ENCODE assay signal across 8 cellular contexts in the genomic region with DNA sequence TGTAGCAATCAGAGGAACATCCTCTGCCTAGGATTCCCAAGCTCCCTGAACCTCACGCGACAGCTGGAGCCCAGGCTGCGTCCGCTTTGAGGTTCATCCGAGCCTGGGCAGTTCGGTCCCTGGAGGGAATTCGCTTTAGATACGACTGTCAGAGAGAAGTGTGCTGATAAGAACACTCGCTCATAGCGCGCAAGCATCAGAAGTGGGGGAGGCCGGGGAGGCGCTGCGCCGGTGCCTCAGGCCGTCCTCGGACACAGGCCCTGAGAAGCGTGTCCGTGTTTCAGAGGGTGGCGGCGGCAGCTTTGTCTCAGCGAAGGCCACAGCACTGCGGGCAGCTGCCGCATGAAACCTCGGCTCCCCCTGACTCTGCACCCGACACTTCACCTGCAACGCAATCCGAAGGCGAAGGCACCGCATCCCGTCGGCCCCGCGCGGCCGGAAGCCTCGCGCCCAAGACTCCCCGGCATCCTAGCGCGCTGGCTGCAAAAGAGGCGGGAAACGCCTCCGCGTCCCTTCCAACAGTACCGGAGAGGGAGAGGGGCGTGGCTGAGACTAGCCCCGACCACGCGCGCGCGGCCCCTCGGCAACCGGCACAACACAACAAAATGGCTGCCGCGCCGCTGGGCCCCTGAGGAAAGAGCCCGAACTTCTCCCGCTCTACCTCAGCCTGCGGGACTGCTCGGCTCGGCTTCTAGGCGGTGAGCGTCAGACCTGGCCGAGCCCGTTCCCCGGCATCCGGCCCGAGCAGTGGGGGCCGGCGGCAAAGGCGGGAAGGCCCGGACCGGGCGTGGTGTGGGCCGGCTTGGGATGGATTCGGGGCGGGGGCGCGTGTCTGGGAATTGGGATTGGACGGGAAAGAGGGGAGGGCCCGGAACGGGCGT. TPM values are rescaled to one million over a fixed set of nuclear protein-coding genes. Genes with fewer than 3 reads are reported as not detected.
DNase-seq lines count a peak whose midpoint lies in the region; ATAC-seq, FAIRE-seq and TF ChIP-seq lines count a peak whose summit lies in the region.

A gene with protein sequence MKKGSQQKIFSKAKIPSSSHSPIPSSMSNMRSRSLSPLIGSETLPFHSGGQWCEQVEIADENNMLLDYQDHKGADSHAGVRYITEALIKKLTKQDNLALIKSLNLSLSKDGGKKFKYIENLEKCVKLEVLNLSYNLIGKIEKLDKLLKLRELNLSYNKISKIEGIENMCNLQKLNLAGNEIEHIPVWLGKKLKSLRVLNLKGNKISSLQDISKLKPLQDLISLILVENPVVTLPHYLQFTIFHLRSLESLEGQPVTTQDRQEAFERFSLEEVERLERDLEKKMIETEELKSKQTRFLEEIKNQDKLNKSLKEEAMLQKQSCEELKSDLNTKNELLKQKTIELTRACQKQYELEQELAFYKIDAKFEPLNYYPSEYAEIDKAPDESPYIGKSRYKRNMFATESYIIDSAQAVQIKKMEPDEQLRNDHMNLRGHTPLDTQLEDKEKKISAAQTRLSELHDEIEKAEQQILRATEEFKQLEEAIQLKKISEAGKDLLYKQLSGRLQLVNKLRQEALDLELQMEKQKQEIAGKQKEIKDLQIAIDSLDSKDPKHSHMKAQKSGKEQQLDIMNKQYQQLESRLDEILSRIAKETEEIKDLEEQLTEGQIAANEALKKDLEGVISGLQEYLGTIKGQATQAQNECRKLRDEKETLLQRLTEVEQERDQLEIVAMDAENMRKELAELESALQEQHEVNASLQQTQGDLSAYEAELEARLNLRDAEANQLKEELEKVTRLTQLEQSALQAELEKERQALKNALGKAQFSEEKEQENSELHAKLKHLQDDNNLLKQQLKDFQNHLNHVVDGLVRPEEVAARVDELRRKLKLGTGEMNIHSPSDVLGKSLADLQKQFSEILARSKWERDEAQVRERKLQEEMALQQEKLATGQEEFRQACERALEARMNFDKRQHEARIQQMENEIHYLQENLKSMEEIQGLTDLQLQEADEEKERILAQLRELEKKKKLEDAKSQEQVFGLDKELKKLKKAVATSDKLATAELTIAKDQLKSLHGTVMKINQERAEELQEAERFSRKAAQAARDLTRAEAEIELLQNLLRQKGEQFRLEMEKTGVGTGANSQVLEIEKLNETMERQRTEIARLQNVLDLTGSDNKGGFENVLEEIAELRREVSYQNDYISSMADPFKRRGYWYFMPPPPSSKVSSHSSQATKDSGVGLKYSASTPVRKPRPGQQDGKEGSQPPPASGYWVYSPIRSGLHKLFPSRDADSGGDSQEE (N-terminal part only) (plus strand): TSS at position 586 of the 881 bp plus-strand sequence. CDS start 13,372 bp downstream, outside the sequence.

- intact Hi-C loops in IMR-90 (cut with micrococcal nuclease), result loop anchor here (1.0 to 5.0 kb wide), 3 partner anchors 14 to 317 kb away; a partner anchor contains a TSS

- H3K4me1 ChIP-seq in IMR-90 (ENCODE audit: control insufficient read depth, insufficient read depth, low read length), result peaks cover 1% of the 10 kb centered on the region; the same call in 1 of the 2 replicates
- H3K4me1 ChIP-seq in OCI-LY3 (ENCODE audit: low read length), result peaks cover 41% of the 10 kb centered on the region
- H3K4me1 ChIP-seq in endodermal cell (ENCODE audit: control insufficient read depth, insufficient read depth, low read length), result no peaks in the 10 kb centered on the region

- H3K9me3 ChIP-seq in IMR-90 (ENCODE audit: control insufficient read depth, insufficient read depth, low read length), result no peaks in the 10 kb centered on the region
- peaks cover 3% of the 10 kb centered on the region; the same call in 1 of the 2 replicates for H3K9me3 ChIP-seq in OCI-LY3 (ENCODE audit: insufficient read depth, low read length)
- H3K9me3 ChIP-seq in endodermal cell (ENCODE audit: control insufficient read depth, low read length), result no peaks in the 10 kb centered on the region

- H3K14ac ChIP-seq in IMR-90 (replicated peaks; ENCODE audit: low read depth, low read length), result peak within 1 kb of the TSS; percentile 53

- no peak within 1 kb of the TSS; the same call in 1 of the 2 replicates for H3K18ac ChIP-seq in IMR-90 (ENCODE audit: low read depth, low read length)

- CTCF ChIA-PET in IMR-90 (lab: Yijun Ruan, JAX), result interaction anchor here (0.6 to 1.2 kb wide), 4 partner anchors 9 to 89 kb away, joined by 3 to 4 read pairs (median 4); no protein-coding TSS in a partner anchor

- H2AFZ ChIP-seq in IMR-90 (replicated peaks; ENCODE audit: low read length, poor library complexity) (peak within 1 kb of the TSS; percentile 100), OCI-LY3 (ENCODE audit: low read depth, low read length) (peak within 1 kb of the TSS; percentile 80)

- H3K4me3 ChIP-seq in IMR-90 (ENCODE audit: insufficient read depth, low read depth, low read length) (peak within 1 kb of the TSS; percentile 73), OCI-LY3 (ENCODE audit: low read length) (peak within 1 kb of the TSS; percentile 84), endodermal cell (ENCODE audit: low read length) (peak within 1 kb of the TSS; percentile 89)

- no peaks in the 10 kb centered on the region for H3K36me3 Mint-ChIP-seq in endodermal cell (ENCODE audit: low read depth)

- no peak within 1 kb of the TSS for H2BK20ac ChIP-seq in IMR-90 (ENCODE audit: low read depth, low read length)

- H2BK15ac ChIP-seq in IMR-90 (ENCODE audit: low read depth, low read length), result peak within 1 kb of the TSS; percentile 57; the same call in 1 of the 3 replicates

- H3K36me3 ChIP-seq in IMR-90 (ENCODE audit: control insufficient read depth, insufficient read depth, low read length), result no peaks in the 10 kb centered on the region
- H3K36me3 ChIP-seq in OCI-LY3 (replicated peaks; ENCODE audit: low read depth, low read length), result no peaks in the 10 kb centered on the region
- no peaks in the 10 kb centered on the region for H3K36me3 ChIP-seq in endodermal cell (ENCODE audit: control insufficient read depth, insufficient read depth, low read length)

- POLR2A ChIA-PET in IMR-90 (lab: Charles Lee; ENCODE audit: unreplicated experiment), result no interaction called here

- H2AK5ac ChIP-seq in IMR-90 (ENCODE audit: low read depth, low read length), result peak within 1 kb of the TSS; percentile 1

- TF ChIP-seq RAD21 in IMR-90 (IDR thresholded peaks at IDR 0.05; ENCODE audit: low read length), result no peak

- FAIRE-seq in D721Med (lab: Jason Lieb, UNC), result no peak

- dilution Hi-C loops in IMR-90 (cut with HindIII; ENCODE audit: low sequenced_read_pairs, unreplicated experiment), result no loop called here

- peaks cover 3 to 21% of the 10 kb centered on the region in 2 experiments; a peak in 3 of 4 replicates for H3K79me1 ChIP-seq in IMR-90 (ENCODE audit: low read depth in 1 of 2, low read length in 2 of 2)

- peak within 1 kb of the TSS; percentile 93 for H2AK9ac ChIP-seq in IMR-90 (replicated peaks; ENCODE audit: low read depth, low read length, poor library complexity)

- peak within 1 kb of the TSS; percentile 81 for H3K9ac ChIP-seq in IMR-90 (ENCODE audit: low read depth, low read length)
- peak within 1 kb of the TSS; percentile 93 for H3K9ac ChIP-seq in OCI-LY3 (ENCODE audit: low read length)
- peak within 1 kb of the TSS; percentile 66 for H3K9ac ChIP-seq in endodermal cell (ENCODE audit: extremely low read depth, low read length, poor library complexity, severe bottlenecking)

- in situ Hi-C loops in IMR-90 (cut with MboI; ENCODE audit: low sequenced_read_pairs), result loop anchor here (25.0 kb wide), 1 partner anchor 462 kb away; no protein-coding TSS in a partner anchor

- no peaks in the 10 kb centered on the region for H3K9me3 Mint-ChIP-seq in endodermal cell

- ATAC-seq in GM21528 (IDR thresholded peaks at IDR 0.05; ENCODE audit: low FRiP score, unreplicated experiment), result peak; percentile 70
- ATAC-seq in IMR-90 (ENCODE audit: low read depth), result peak; percentile 91

- peak within 1 kb of the TSS; percentile 83 for H3K4me3 Mint-ChIP-seq in endodermal cell

- peak within 1 kb of the TSS; percentile 95 for H3K4me2 ChIP-seq in IMR-90 (ENCODE audit: low read depth, low read length)
- H3K4me2 ChIP-seq in OCI-LY3 (ENCODE audit: low read length), result peak within 1 kb of the TSS; percentile 94

- H4K8ac ChIP-seq in IMR-90 (ENCODE audit: low read depth in 2 of 2, low read length in 2 of 2), result peak within 1 kb of the TSS; percentile 41 to 81

- no TSS peak for BruUV-seq in IMR-90 (replicated peaks; lab: Mats Ljungman, UMichigan)

- no peaks in the 10 kb centered on the region for H3K27me3 ChIP-seq in IMR-90 (ENCODE audit: control insufficient read depth, insufficient read depth, low read length)
- no peaks in the 10 kb centered on the region for H3K27me3 ChIP-seq in OCI-LY3 (ENCODE audit: low read depth, low read length)
- H3K27me3 ChIP-seq in endodermal cell (ENCODE audit: control insufficient read depth, insufficient read depth, low read length, poor library complexity, severe bottlenecking), result peaks cover 14% of the 10 kb centered on the region

- DNase-seq in D721Med (ENCODE audit: insufficient read length, low spot score) (peak; percentile 56), IMR-90 (peak; percentile 85), endodermal cell (peak; percentile 95), midbrain (lab: John Stamatoyannopoulos, UW) (peak; percentile 85)
- DNase-seq in activated CD8-positive, alpha-beta memory T cell treated with anti-CD3 and anti-CD28 coated beads, Interleukin-2, amount 50 U/mL, for 4 hours, result peak; percentile 84
- DNase-seq in stimulated activated CD8-positive, alpha-beta memory T cell treated with anti-CD3 and anti-CD28 coated beads, Interleukin-15, amount 100 ng/mL, for 48 hours (ENCODE audit: low read depth in 2 of 2), result peak; percentile 92 to 95

- H2BK120ac ChIP-seq in IMR-90 (ENCODE audit: low read depth, low read length), result peak within 1 kb of the TSS; percentile 81

- 1% methylated on average over 24 of the region's 85 CpGs; no CpG with 5 or more reads in 1 of the 2 experiments for WGBS in IMR-90 (ENCODE audit: extremely low coverage in 2 of 2, insufficient read length in 1 of 2), 2 experiments
- 1% methylated on average over 26 to 85 of the region's 85 CpGs for WGBS in endodermal cell (ENCODE audit: insufficient coverage in 1 of 2, insufficient read length in 1 of 2), 2 experiments

- peak within 1 kb of the TSS; percentile 57 for H2BK5ac ChIP-seq in IMR-90 (ENCODE audit: low read depth, low read length, poor library complexity, severe bottlenecking)

- peak within 1 kb of the TSS; percentile 90 for H3K23ac ChIP-seq in IMR-90 (ENCODE audit: low read depth, low read length)

- H3K79me2 ChIP-seq in OCI-LY3 (ENCODE audit: low read length), result peaks cover 52% of the 10 kb centered on the region

- peak within 1 kb of the TSS; percentile 67; the same call in 1 of the 2 replicates for H3K56ac ChIP-seq in IMR-90 (ENCODE audit: extremely low read depth, insufficient read depth, low read length)

- peak within 1 kb of the TSS; percentile 85 for H3K27ac ChIP-seq in IMR-90 (ENCODE audit: insufficient read depth, low read length)
- peak within 1 kb of the TSS; percentile 70 for H3K27ac ChIP-seq in OCI-LY3 (ENCODE audit: low read length)
- peak within 1 kb of the TSS; percentile 94 for H3K27ac ChIP-seq in endodermal cell (ENCODE audit: low read depth, low read length)

- H4K20me1 ChIP-seq in IMR-90 (ENCODE audit: insufficient read depth, low read length) (no peaks in the 10 kb centered on the region), OCI-LY3 (ENCODE audit: insufficient read depth, low read length) (0 out of 2 replicates have a peak, but pooled peaks cover 4% of the 10 kb centered on the region)

- no peaks in the 10 kb centered on the region; the same call in 1 of the 2 replicates for H3K9me1 ChIP-seq in IMR-90 (ENCODE audit: insufficient read depth, low read length)

- peaks cover 73% of the 10 kb centered on the region for H3K27me3 Mint-ChIP-seq in endodermal cell (ENCODE audit: insufficient read depth)

- no peak for TF ChIP-seq CTCF in D721Med (IDR thresholded peaks at IDR 0.05; ENCODE audit: insufficient read depth, missing control alignments)
- no peak for TF ChIP-seq CTCF in IMR-90 (conservative IDR thresholded peaks at IDR 0.05; ENCODE audit: low read depth, low read length)
- 0 out of 2 replicates have a peak, but pooled peaks have one; percentile 4 for TF ChIP-seq CTCF in OCI-LY3 (IDR thresholded peaks at IDR 0.05; ENCODE audit: low read depth, low read length)
- TF ChIP-seq CTCF in endodermal cell (conservative IDR thresholded peaks at IDR 0.05), result no peak

- H4K5ac ChIP-seq in IMR-90 (ENCODE audit: low read depth, low read length), result peak within 1 kb of the TSS; percentile 19; the same call in 1 of the 2 replicates

- H3K4me1 Mint-ChIP-seq in endodermal cell, result peaks cover 11% of the 10 kb centered on the region

- H3K27ac Mint-ChIP-seq in endodermal cell, result peak within 1 kb of the TSS; percentile 96

- H3K4ac ChIP-seq in IMR-90 (ENCODE audit: low read depth, low read length), result peak within 1 kb of the TSS; percentile 74

- H4K91ac ChIP-seq in IMR-90 (ENCODE audit: insufficient read depth, low read depth, low read length), result peak within 1 kb of the TSS; percentile 87

- peak; percentile 57; the same call in 1 of the 2 replicates for TF ChIP-seq POLR2A in IMR-90 (IDR thresholded peaks at IDR 0.05; ENCODE audit: low read depth, low read length)

RNA-seq across cellular contexts. Expression of the gene that starts here (rescaled TPM):
- total RNA-seq in IMR-90 (2012; rRNA removed), result 7.3 and 10.6 TPM in 2 replicates
- polyA plus RNA-seq in IMR-90 (2012; rRNA removed), result 3.6 and 4.5 TPM in 2 replicates
- polyA plus RNA-seq in IMR-90 (2012; cell fraction: cytosol; rRNA removed), result 0.68 and 1.4 TPM in 2 replicates
- polyA plus RNA-seq in IMR-90 (2012; cell fraction: nucleus; rRNA removed; ENCODE audit: low replicate concordance), result 1.7 and 6.9 TPM in 2 replicates
- total RNA-seq in endodermal cell, result 10 to 100 TPM; 18.0 to 21.0 TPM
- 23.7 TPM for polyA plus RNA-seq in endodermal cell (2013, experiment 1 of 2)
- 25.5 TPM for polyA plus RNA-seq in endodermal cell (2013, experiment 2 of 2)

Comparison
In these comparisons a context has a peak if more than half of its experiments do, and no peak if none do; other contexts are left out.
1. Peak in every context shown above with its lines: DNase-seq, ATAC-seq, H3K4me3 ChIP-seq and H3K27ac ChIP-seq.